In the genomic region with DNA sequence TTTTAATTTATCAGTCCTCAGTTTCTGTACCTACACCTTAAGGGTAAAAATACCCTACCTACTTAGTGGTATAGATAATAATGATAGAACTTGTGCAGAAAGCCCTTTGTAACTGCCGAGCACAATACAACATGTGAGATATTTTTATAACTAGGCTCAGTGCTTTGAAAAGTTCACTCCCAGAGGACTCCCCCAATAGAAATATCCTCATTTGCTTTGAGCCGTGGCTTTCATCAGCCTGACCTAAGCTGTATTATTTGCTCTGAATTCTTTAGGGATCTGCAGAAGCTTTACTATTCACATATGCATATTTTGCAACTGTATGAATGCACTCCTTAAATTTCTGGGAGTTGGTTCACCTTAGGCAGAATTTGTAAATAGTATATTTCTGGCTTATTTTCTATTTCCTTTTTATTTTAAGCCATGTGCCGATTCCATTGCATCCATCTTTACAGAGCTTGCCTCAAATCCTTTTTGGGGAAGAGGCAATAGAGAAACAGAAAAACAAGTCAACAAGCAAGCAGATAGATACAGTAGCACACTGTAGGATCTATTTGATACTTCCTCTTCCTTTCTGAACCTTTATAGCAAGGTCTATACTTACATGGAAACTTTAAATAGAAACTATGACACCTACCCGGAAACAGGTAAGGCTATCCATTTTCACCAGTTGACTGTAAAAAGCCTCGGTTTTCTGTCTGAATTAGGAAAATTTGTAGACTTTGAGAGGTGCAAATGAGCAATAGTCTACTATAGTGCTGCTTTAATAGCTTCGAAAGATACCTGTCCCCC, we compare ENCODE assay signal across 1 cellular context.
TF ChIP-seq lines count a peak whose summit lies in the region.

No MANE protein-coding gene starts in this region.

TF ChIP-seq in H1, 55 proteins besides CTCF, POLR2A, EP300 and RAD21:
- TF ChIP-seq BCL11A (IDR thresholded peaks at IDR 0.05; ENCODE audit: low read depth in 2 of 2, low read length in 2 of 2) (no peak), ATF2 (IDR thresholded peaks at IDR 0.05; ENCODE audit: low read length) (no peak), SP1 (IDR thresholded peaks at IDR 0.05; ENCODE audit: low read depth, low read length) (no peak), TAF7 (optimal IDR thresholded peaks at IDR 0.05; ENCODE audit: borderline replicate concordance, low read depth, low read length) (no peak), PHF8 (conservative IDR thresholded peaks at IDR 0.05; ENCODE audit: low read depth, low read length) (no peak)
TF ChIP-seq in H1: peak in this region for 0.
